In the genomic region with DNA sequence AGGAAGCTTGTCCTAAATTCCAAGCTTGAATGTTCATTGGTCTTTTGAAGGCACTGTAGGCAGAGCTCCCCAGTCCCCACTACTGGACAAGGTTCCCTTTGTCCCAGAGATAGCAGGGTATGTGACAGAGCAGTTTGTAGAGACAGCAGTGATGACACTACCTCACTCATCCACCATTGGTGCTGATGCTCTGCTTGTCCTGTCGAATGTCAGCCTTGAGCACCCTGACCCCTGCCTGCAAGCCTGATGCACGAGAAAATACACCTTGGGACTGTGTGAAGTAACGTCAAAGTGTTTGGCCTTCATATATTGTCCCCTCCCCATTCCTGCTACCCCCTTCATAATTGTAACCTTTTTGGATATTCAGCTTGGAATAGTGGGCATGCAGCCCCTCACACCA, we compare ENCODE assay signal across 25 cellular contexts.
"Had no signal": no experiment of that assay in that cellular context is flagged by ENCODE, and none has a peak within 500 bp of the region (broad histone marks: within the 10 kb centered on the region; RNA-seq: fewer than 3 reads in every experiment).

No MANE protein-coding gene starts in this region.

- DNase-seq: Kasumi-1; KG1; MM.1S; NCI-H1092 treated with DMSO at 0.1 percent for 48 hours; NCI-H1436; NCI-H187; NCI-H2029; NCI-H2081 treated with DMSO at 0.1 percent for 48 hours; NCI-H2171; NCI-H226; NCI-H446; NCI-H510A; NCI-H524 treated with DMSO at 0.1 percent for 48 hours; NCI-H69; NCI-H774; NK-92 treated with Interleukin-12 subunit alpha and Interleukin-12 subunit beta, amount 100 ng/mL, for 24 hours; OCI-M1; Peyer's patch; Right ventricle myocardium superior; SIG-M5 had no signal

- H3K4me1 ChIP-seq: Peyer's patch, SJSA1 had no signal

- H3K36me3 ChIP-seq: Peyer's patch, SJSA1 had no signal

- FAIRE-seq: HTR-8/SVneo had no signal

- H3K9me3 ChIP-seq: Peyer's patch, SJSA1 had no signal

- H3K4me2 ChIP-seq: PC-9 had no signal

- H2AFZ ChIP-seq: PC-9 had no signal

- H3K27ac ChIP-seq: HL-60, PC-9, Peyer's patch, SJSA1, SK-N-MC had no signal

- H3K4me3 ChIP-seq: PC-9, Peyer's patch, SJSA1, SK-N-MC had no signal

- H3K27me3 ChIP-seq: Peyer's patch, SJSA1 had no signal
